8 cellular contexts compared by ENCODE assay signal in the genomic region with DNA sequence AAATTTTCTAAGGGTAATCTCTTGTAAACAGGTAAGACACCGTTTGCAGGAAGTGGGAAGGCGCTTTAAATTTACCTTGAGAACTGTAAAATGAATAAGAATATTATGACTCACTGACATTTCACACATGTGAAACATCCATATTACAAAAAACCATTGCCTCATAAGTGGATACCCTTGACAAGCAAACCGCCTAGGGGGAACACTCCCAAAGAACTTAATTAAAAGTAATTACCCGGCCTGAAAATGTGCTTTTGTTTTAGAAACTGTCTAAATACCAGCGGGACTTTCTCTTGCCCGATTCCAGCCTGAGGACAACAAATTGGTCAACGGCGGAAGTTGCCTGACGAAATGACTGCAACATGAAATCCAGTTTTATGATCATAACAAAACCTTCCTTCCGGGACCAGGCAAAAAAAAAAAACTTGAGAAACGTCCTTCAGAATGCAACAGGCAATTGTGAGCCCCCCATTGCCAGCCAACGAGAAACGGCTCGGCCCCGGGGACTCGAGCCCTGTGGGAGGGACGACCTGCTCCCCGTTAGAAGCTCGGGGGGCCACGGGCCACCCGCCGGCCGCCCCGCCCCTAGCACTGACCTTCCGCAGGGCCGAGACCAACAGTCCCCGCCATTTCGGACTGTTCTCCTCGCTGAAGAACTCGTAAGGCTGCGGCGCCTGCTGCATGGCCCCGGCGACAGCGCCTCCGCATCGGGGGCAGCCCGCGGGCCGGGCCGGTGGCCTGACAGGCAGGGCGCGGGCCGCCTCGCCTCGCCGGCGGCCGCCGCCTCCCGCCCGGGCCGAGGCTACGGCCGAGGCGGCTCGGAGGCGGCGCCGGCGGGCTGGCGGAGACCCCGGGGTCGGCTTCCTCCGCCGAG. TPM values are rescaled to one million over a fixed set of nuclear protein-coding genes. Genes with fewer than 3 reads are reported as not detected.
DNase-seq lines count a peak whose midpoint lies in the region; ATAC-seq and TF ChIP-seq lines count a peak whose summit lies in the region.

No MANE protein-coding gene starts in this region.

- TF ChIP-seq CTCF in AG04450 (IDR thresholded peaks at IDR 0.05; ENCODE audit: low read depth, low read length) (no peak), epithelial cell of esophagus (IDR thresholded peaks at IDR 0.05; ENCODE audit: insufficient read depth, low read depth, low read length, missing control alignments) (no peak)

- peaks cover 58% of the 10 kb centered on the region for H3K4me1 Mint-ChIP-seq in stimulated activated naive CD8-positive, alpha-beta T cell treated with anti-CD3 and anti-CD28 coated beads, Interleukin-15, Interleukin-2, amounts not matched to agents 100 ng/mL and 50 ng/mL, for 24 hours (ENCODE audit: low read depth)

- ATAC-seq in GM18520 (IDR thresholded peaks at IDR 0.05; ENCODE audit: unreplicated experiment) (peak; percentile 29), HG03064 (IDR thresholded peaks at IDR 0.05; ENCODE audit: low read depth, unreplicated experiment) (peak; percentile 38)

- H3K4me3 ChIP-seq in AG04450 (ENCODE audit: low read depth, low read length) = peak overlapping the region; percentile 77
- H3K4me3 ChIP-seq in epithelial cell of esophagus (ENCODE audit: low read length) = peak overlapping the region; percentile 56
- H3K4me3 ChIP-seq in mononuclear cell (ENCODE audit: low read length) = peak overlapping the region; percentile 94

- H3K4me1 ChIP-seq in mononuclear cell (ENCODE audit: insufficient read depth, low read length) = peaks cover 42% of the 10 kb centered on the region

- peak overlapping the region; percentile 95 for H3K4me3 Mint-ChIP-seq in stimulated activated naive CD8-positive, alpha-beta T cell treated with anti-CD3 and anti-CD28 coated beads, Interleukin-15, Interleukin-2, amounts not matched to agents 100 ng/mL and 50 ng/mL, for 24 hours

- H3K36me3 Mint-ChIP-seq in stimulated activated naive CD8-positive, alpha-beta T cell treated with anti-CD3 and anti-CD28 coated beads, Interleukin-15, Interleukin-2, amounts not matched to agents 100 ng/mL and 50 ng/mL, for 24 hours (ENCODE audit: low read depth) = peaks cover 16% of the 10 kb centered on the region

- H3K27ac Mint-ChIP-seq in stimulated activated naive CD8-positive, alpha-beta T cell treated with anti-CD3 and anti-CD28 coated beads, Interleukin-15, Interleukin-2, amounts not matched to agents 100 ng/mL and 50 ng/mL, for 24 hours = peak overlapping the region; percentile 94

- H3K27me3 ChIP-seq in AG04450 (ENCODE audit: control insufficient read depth, insufficient read depth, low read length) = no peaks in the 10 kb centered on the region
- H3K27me3 ChIP-seq in mononuclear cell (ENCODE audit: insufficient read depth, low read length) = no peaks in the 10 kb centered on the region

- peak; percentile 7 for DNase-seq in AG04450 (ENCODE audit: low read depth, low spot score)
- peak; percentile 33 for DNase-seq in NCI-H226
- DNase-seq in activated T-cell treated with anti-CD3 and anti-CD28 coated beads for 1 hour (ENCODE audit: low read depth) = peak; percentile 5
- DNase-seq in epithelial cell of esophagus (ENCODE audit: low read depth) = peak; percentile 88

- POLR2A ChIA-PET in AG04450 (lab: Yijun Ruan, JAX) = interaction anchor here (0.5 to 1.2 kb wide), 5 partner anchors 19 to 633 kb away, joined by 3 read pairs; no protein-coding TSS in a partner anchor

- no peaks in the 10 kb centered on the region for H3K27me3 Mint-ChIP-seq in stimulated activated naive CD8-positive, alpha-beta T cell treated with anti-CD3 and anti-CD28 coated beads, Interleukin-15, Interleukin-2, amounts not matched to agents 100 ng/mL and 50 ng/mL, for 24 hours

- no peaks in the 10 kb centered on the region; the same call in 1 of the 2 replicates for H3K9me3 ChIP-seq in AG04450 (ENCODE audit: control insufficient read depth, insufficient read depth, low read length)
- no peaks in the 10 kb centered on the region for H3K9me3 ChIP-seq in mononuclear cell (ENCODE audit: low read depth, low read length)

- peak overlapping the region; percentile 93 for H3K27ac ChIP-seq in AG04450 (ENCODE audit: low read depth, low read length)

- H3K9me3 Mint-ChIP-seq in stimulated activated naive CD8-positive, alpha-beta T cell treated with anti-CD3 and anti-CD28 coated beads, Interleukin-15, Interleukin-2, amounts not matched to agents 100 ng/mL and 50 ng/mL, for 24 hours = peaks cover 12% of the 10 kb centered on the region

- CTCF ChIA-PET in AG04450 (lab: Charles Lee) = interaction anchor here (0.5 kb wide), 1 partner anchor 55 kb away, joined by 3 read pairs; no protein-coding TSS in a partner anchor

RNA-seq across cellular contexts. Expression of gene SOS2, which starts 0.5 kb away (rescaled TPM):
- 13.1 and 17.8 TPM in 2 replicates for polyA plus RNA-seq in AG04450 (2011; rRNA removed)
- 12.0 and 23.9 TPM in 2 replicates for polyA minus RNA-seq in AG04450 (2011; rRNA and poly(A)+ RNA removed)
- total RNA-seq in mononuclear cell = 70.8 TPM

Comparison
In these comparisons a context has a peak if more than half of its experiments do, and no peak if none do; other contexts are left out.
1. Peak in every context shown above with its lines: DNase-seq, ATAC-seq, H3K4me3 ChIP-seq and H3K27ac ChIP-seq.
2. DNase-seq: peak in every context shown above with its lines; median percentile 88 in epithelial cell of esophagus; 33 in NCI-H226; 7 in AG04450; 5 in activated T-cell treated with anti-CD3 and anti-CD28 coated beads for 1 hour.